ENCODE assay signal across 30 cellular contexts in genomic region chr2:176779917-176780316, GRCh38.
"Had no signal": no experiment of that assay in that cellular context is flagged by ENCODE, and none has a peak within 500 bp of the region (broad histone marks: within the 10 kb centered on the region; RNA-seq: fewer than 3 reads in every experiment).

No MANE protein-coding gene starts in this region.

- H3K4me3 ChIP-seq: adrenal gland, body of pancreas, breast epithelium had no signal

- ATAC-seq: activated naive CD4-positive, alpha-beta T cell treated with anti-CD3 and anti-CD28 coated beads, Interleukin-2, amount 50 U/mL, for 72 hours; activated T-cell treated with anti-CD3 and anti-CD28 coated beads, Interleukin-2, amount 50 U/mL, for 4 hours; body of pancreas had no signal

- H3K36me3 ChIP-seq: adrenal gland, breast epithelium had no signal

- H3K9me3 ChIP-seq: adrenal gland, body of pancreas, breast epithelium had no signal

- DNase-seq: activated B cell treated with CpG ODN at 0.5 μM for 24 hours; activated CD4-positive, alpha-beta memory T cell treated with anti-CD3 and anti-CD28 coated beads for 36 hours; activated CD4-positive, alpha-beta T cell treated with anti-CD3 and anti-CD28 coated beads for 4 hours; activated CD4-positive, alpha-beta T cell treated with anti-CD3 and anti-CD28 coated beads, Interleukin-2, amount 50 U/mL, for 1 hour; activated CD4-positive, CD25-positive, alpha-beta regulatory T cell treated with anti-CD3 and anti-CD28 coated beads, Interleukin-2, amount 50 U/mL, for 72 hours; activated CD8-positive, alpha-beta memory T cell treated with anti-CD3 and anti-CD28 coated beads, Interleukin-2, amount 50 U/mL, for 4 hours; activated gamma-delta T cell treated with Interleukin-2 at 50 U/mL for 16 hours; activated naive CD4-positive, alpha-beta T cell treated with anti-CD3 and anti-CD28 coated beads for 36 hours; activated T-cell treated with anti-CD3 and anti-CD28 coated beads for 4 hours; activated T-cell treated with anti-CD3 and anti-CD28 coated beads, Interleukin-2, amount 50 U/mL, for 4 hours; adrenal gland; body of pancreas; NCI-H1092 treated with DMSO at 0.1 percent for 48 hours; NCI-H146; NCI-H187; NCI-H2029 treated with DMSO at 0.1 percent for 48 hours; NCI-H2107; NCI-H2171; NCI-H510A; NCI-H526; NCI-H748 treated with DMSO at 0.1 percent for 48 hours; OCI-M1; Right ventricle myocardium superior; SW 1271; T-helper 1 cell; T-helper 9 cell had no signal

- FAIRE-seq: astrocyte had no signal

- H3K27ac ChIP-seq: adrenal gland, body of pancreas, breast epithelium, VCaP had no signal

- H3K27me3 ChIP-seq: adrenal gland, body of pancreas, breast epithelium had no signal

- H3K4me1 ChIP-seq: adrenal gland, body of pancreas, breast epithelium had no signal
